8 cellular contexts compared by ENCODE assay signal in the genomic region with DNA sequence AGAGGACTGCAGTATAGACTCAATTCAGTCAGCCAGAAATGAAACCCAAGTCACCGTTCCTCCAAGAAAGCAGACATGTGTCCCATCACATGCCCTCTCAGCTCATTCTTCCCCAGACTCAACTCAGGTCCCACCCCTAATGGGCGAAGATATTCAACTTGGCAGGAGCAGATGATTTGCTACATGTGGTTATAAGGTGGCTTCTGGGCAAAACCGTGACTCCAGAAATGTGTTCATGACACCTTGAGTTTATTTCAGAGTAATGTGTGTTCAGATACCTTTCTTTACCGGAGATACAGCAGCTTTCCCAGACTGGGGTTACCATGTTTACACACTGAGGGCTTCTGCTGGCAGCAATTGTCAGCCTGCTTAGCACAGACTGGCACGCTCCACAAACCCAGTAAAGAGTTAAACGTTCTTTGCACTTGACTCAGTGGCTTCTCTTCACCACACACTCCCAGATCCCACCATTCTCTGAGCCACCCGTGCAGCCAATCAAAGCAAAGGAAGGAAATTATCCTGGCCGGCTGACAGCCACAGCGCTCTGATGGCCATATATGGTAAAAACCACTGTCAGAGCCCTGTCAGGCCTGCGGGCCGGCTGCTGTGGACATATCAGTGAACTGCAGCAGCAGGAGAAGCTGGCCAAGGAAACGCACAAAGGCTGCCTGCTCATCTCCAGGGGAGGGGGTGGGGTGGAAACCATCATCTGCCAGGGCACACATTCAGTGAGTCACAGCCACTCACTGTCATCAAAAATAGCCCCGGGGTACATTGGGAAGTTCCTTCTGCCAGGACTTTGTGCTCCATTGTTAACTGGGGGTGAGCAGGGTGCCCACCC. TPM values are rescaled to one million over a fixed set of nuclear protein-coding genes. Genes with fewer than 3 reads are reported as not detected.
DNase-seq lines count a peak whose midpoint lies in the region; ATAC-seq and TF ChIP-seq lines count a peak whose summit lies in the region.

No MANE protein-coding gene starts in this region.

- H3K27ac Mint-ChIP-seq in chondrocyte (ENCODE audit: unreplicated experiment), result peak overlapping the region; percentile 97

- DNase-seq in AG10803 (ENCODE audit: low read depth) (peak; percentile 99), NCI-H446 treated with DMSO at 0.1 percent for 48 hours (lab: John Stamatoyannopoulos, UW) (peak; percentile 97), chondrocyte (ENCODE audit: low spot score) (peak; percentile 96)
- peak; percentile 64 to 67 for DNase-seq in activated CD4-positive, alpha-beta T cell treated with anti-CD3 and anti-CD28 coated beads for 24 hours (ENCODE audit: low read depth in 2 of 2)
- peak; percentile 51 to 77 (median 58) for DNase-seq in stimulated activated CD4-positive, alpha-beta T cell treated with anti-CD3 and anti-CD28 coated beads, Interleukin-1b, Interleukin-23, amount 100 ng/mL, for 24 hours (ENCODE audit: low read depth in 4 of 4, low spot score in 1 of 4)

- no peaks in the 10 kb centered on the region for H3K9me3 Mint-ChIP-seq in chondrocyte (ENCODE audit: low read depth)

- peak overlapping the region; percentile 41 for H3K4me3 ChIP-seq in AG10803 (ENCODE audit: low read length)

- H3K27me3 ChIP-seq in layer of hippocampus (ENCODE audit: control insufficient read depth, insufficient read depth, low read length), result no peaks in the 10 kb centered on the region

- H3K27me3 Mint-ChIP-seq in chondrocyte (ENCODE audit: low read depth), result no peaks in the 10 kb centered on the region

- H3K27ac ChIP-seq in layer of hippocampus (ENCODE audit: low read depth, low read length), result peak overlapping the region; percentile 92

- H3K36me3 Mint-ChIP-seq in chondrocyte (ENCODE audit: low read depth), result peaks cover 17% of the 10 kb centered on the region

- H3K4me3 Mint-ChIP-seq in chondrocyte (ENCODE audit: unreplicated experiment), result peak overlapping the region; percentile 55

- ATAC-seq in GM19023 (IDR thresholded peaks at IDR 0.05; ENCODE audit: unreplicated experiment) (peak; percentile 73), HG03354 (IDR thresholded peaks at IDR 0.05; ENCODE audit: poor library complexity, severe bottlenecking, unreplicated experiment) (peak; percentile 77)

- TF ChIP-seq CTCF in AG10803 (conservative IDR thresholded peaks at IDR 0.05; ENCODE audit: low read length), result peak; percentile 39
- peak; percentile 54 for TF ChIP-seq CTCF in chondrocyte (IDR thresholded peaks at IDR 0.05)

- peaks cover 88% of the 10 kb centered on the region for H3K4me1 Mint-ChIP-seq in chondrocyte (ENCODE audit: low read depth)

RNA-seq across cellular contexts. Expression of a gene that starts 39.9 kb away (rescaled TPM):
- total RNA-seq in chondrocyte, result 266 to 336 TPM (median 325 TPM) in 3 replicates

RNA-seq across cellular contexts. Expression of a gene that starts 57.7 kb away (rescaled TPM):
- total RNA-seq in chondrocyte, result 2.2 to 3.2 TPM (median 2.9 TPM) in 3 replicates

Comparison
In these comparisons a context has a peak if more than half of its experiments do, and no peak if none do; other contexts are left out.
1. Peak in every context shown above with its lines: DNase-seq, ATAC-seq, H3K4me3 ChIP-seq and H3K27ac ChIP-seq.